In the genomic region with DNA sequence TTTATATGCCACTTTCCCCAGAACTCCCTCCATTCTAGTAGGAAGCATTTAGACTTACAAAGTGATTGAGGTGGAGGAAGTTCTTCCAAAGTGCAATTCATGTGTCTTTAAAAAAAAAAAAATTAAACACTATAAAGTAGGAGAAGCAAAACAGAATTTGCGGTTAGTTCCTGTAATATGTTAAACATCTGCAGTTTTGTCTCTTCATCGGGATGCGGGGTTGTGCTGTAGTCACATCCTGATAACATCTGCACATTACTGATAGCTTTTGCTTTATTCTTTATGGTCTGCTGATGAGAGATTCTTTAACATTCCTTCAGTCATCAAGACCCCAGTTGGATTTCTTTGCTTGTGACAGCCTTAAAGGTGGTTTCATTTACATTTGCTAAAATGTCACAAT, we compare ENCODE assay signal across 18 cellular contexts.
A peak's percentile ranks its signal among the peaks of the same experiment; 100 is the strongest.
DNase-seq lines count a peak whose midpoint lies in the region; ATAC-seq and TF ChIP-seq lines count a peak whose summit lies in the region.
"Had no signal": no experiment of that assay in that cellular context is flagged by ENCODE, and none has a peak within 500 bp of the region (broad histone marks: within the 10 kb centered on the region; RNA-seq: fewer than 3 reads in every experiment).

No MANE protein-coding gene starts in this region.

- TF ChIP-seq CTCF in IMR-90 (conservative IDR thresholded peaks at IDR 0.05; ENCODE audit: low read depth, low read length), result no peak
- no peak for TF ChIP-seq CTCF in neural progenitor cell (IDR thresholded peaks at IDR 0.05)
- no peak for TF ChIP-seq CTCF in testis (IDR thresholded peaks at IDR 0.05)

- H2BK5ac ChIP-seq in IMR-90 (ENCODE audit: low read depth, low read length, poor library complexity, severe bottlenecking), result no peak overlapping the region

- POLR2A ChIA-PET in IMR-90 (lab: Charles Lee; ENCODE audit: unreplicated experiment), result no interaction called here

- H3K4me3 ChIP-seq in IMR-90 (ENCODE audit: insufficient read depth, low read depth, low read length), result no peak overlapping the region
- no peak overlapping the region for H3K4me3 ChIP-seq in neural progenitor cell
- no peak overlapping the region for H3K4me3 ChIP-seq in testis
- H3K4me3 ChIP-seq: GM23338, Peyer's patch had no signal

- peak overlapping the region; percentile 64; the same call in 1 of the 2 replicates for H2BK20ac ChIP-seq in IMR-90 (ENCODE audit: low read depth, low read length)

- H3K9me3 Mint-ChIP-seq in neural progenitor cell, result peaks cover 16% of the 10 kb centered on the region
- H3K9me3 Mint-ChIP-seq in activated T-helper 17 cell treated with anti-CD3 and anti-CD28 coated beads, Interleukin-2, amount 50 U/mL, for 72 hours, result peaks cover 12% of the 10 kb centered on the region
- H3K9me3 Mint-ChIP-seq: GM23338, H9 had no signal

- no peak overlapping the region for H2AK5ac ChIP-seq in IMR-90 (ENCODE audit: low read depth, low read length)

- H3K27ac ChIP-seq in IMR-90 (ENCODE audit: insufficient read depth, low read length) (no peak overlapping the region), neural progenitor cell (no peak overlapping the region), testis (no peak overlapping the region)
- H3K27ac ChIP-seq: Peyer's patch had no signal

- H3K18ac ChIP-seq in IMR-90 (ENCODE audit: low read depth, low read length), result no peak overlapping the region

- TF ChIP-seq POLR2A in IMR-90 (IDR thresholded peaks at IDR 0.05; ENCODE audit: low read depth, low read length) (no peak), testis (IDR thresholded peaks at IDR 0.05) (no peak)

- no peak overlapping the region for H4K5ac ChIP-seq in IMR-90 (ENCODE audit: low read depth, low read length)

- intact Hi-C loops in IMR-90 (cut with micrococcal nuclease) (no loop called here), testis (cut with DNase I; ENCODE audit: low total_unique reads) (no loop called here)

- DNase-seq in EH (ENCODE audit: low read depth) (peak; percentile 52), IMR-90 (no peak), RPMI8226 (peak; percentile 48), neural progenitor cell (ENCODE audit: low spot score) (no peak), testis (no peak)
- DNase-seq in activated CD8-positive, alpha-beta memory T cell treated with anti-CD3 and anti-CD28 coated beads, Interleukin-2, amount 50 U/mL, for 4 hours, result no peak
- DNase-seq: Calu3, DMS79 treated with DMSO at 0.1 percent for 48 hours, H9, NCI-H1092, NCI-H1417 treated with DMSO at 0.1 percent for 48 hours, NCI-H1694 treated with DMSO at 0.1 percent for 48 hours, NCI-H2081, NCI-H2227 treated with DMSO at 0.1 percent for 48 hours, Peyer's patch had no signal

- H2AK9ac ChIP-seq in IMR-90 (replicated peaks; ENCODE audit: low read depth, low read length, poor library complexity), result no peak overlapping the region

- no peaks in the 10 kb centered on the region; the same call in 1 of the 2 replicates for H3K9me1 ChIP-seq in IMR-90 (ENCODE audit: insufficient read depth, low read length)

- H3K9ac ChIP-seq in IMR-90 (ENCODE audit: low read depth, low read length), result no peak overlapping the region
- H3K9ac ChIP-seq in neural progenitor cell, result no peak overlapping the region

- no peak overlapping the region for H2BK120ac ChIP-seq in IMR-90 (ENCODE audit: low read depth, low read length)

- BruUV-seq in IMR-90 (replicated peaks; lab: Mats Ljungman, UMichigan), result no TSS peak

- H3K9me3 ChIP-seq in IMR-90 (ENCODE audit: control insufficient read depth, insufficient read depth, low read length) (peaks cover 7% of the 10 kb centered on the region), neural progenitor cell (ENCODE audit: low read depth) (no peaks in the 10 kb centered on the region), testis (no peaks in the 10 kb centered on the region)
- H3K9me3 ChIP-seq: Peyer's patch had no signal

- H3K36me3 ChIP-seq in IMR-90 (ENCODE audit: control insufficient read depth, insufficient read depth, low read length) (no peaks in the 10 kb centered on the region), neural progenitor cell (no peaks in the 10 kb centered on the region), testis (ENCODE audit: low read depth, missing control alignments) (no peaks in the 10 kb centered on the region)
- H3K36me3 ChIP-seq: Peyer's patch had no signal

- no CpG with 5 or more reads among the region's 3 CpGs for WGBS in IMR-90 (ENCODE audit: extremely low coverage in 2 of 2, insufficient read length in 1 of 2), 2 experiments
- WGBS in testis, 2 donors, result 62 to 67% methylated on average over 3 of the region's 3 CpGs

- no peak overlapping the region for H3K4me3 Mint-ChIP-seq in neural progenitor cell
- H3K4me3 Mint-ChIP-seq in activated T-helper 17 cell treated with anti-CD3 and anti-CD28 coated beads, Interleukin-2, amount 50 U/mL, for 72 hours, result no peak overlapping the region
- H3K4me3 Mint-ChIP-seq: GM23338, H9, IgD-negative memory B cell had no signal

- H2AFZ ChIP-seq in IMR-90 (replicated peaks; ENCODE audit: low read length, poor library complexity) (peak overlapping the region; percentile 62), neural progenitor cell (replicated peaks) (no peak overlapping the region)
- H2AFZ ChIP-seq: GM23338 had no signal

- dilution Hi-C loops in IMR-90 (cut with HindIII; ENCODE audit: low sequenced_read_pairs, unreplicated experiment), result no loop called here

- CTCF ChIA-PET in IMR-90 (lab: Yijun Ruan, JAX), result interaction anchor here (0.5 to 0.6 kb wide), 2 partner anchors 39 to 748 kb away, joined by 5 to 6 read pairs; no protein-coding TSS in a partner anchor

- ATAC-seq in IMR-90 (ENCODE audit: low read depth), result no peak
- no peak for ATAC-seq in activated T-helper 17 cell treated with anti-CD3 and anti-CD28 coated beads, Interleukin-2, amount 50 U/mL, for 72 hours (replicated peaks)

- in situ Hi-C loops in IMR-90 (cut with MboI; ENCODE audit: low sequenced_read_pairs), result no loop called here

- H3K79me2 ChIP-seq in neural progenitor cell (ENCODE audit: low read depth), result no peaks in the 10 kb centered on the region

- H2BK15ac ChIP-seq in IMR-90 (ENCODE audit: low read depth, low read length), result no peak overlapping the region

- H4K91ac ChIP-seq in IMR-90 (ENCODE audit: insufficient read depth, low read depth, low read length), result no peak overlapping the region; the same call in 1 of the 2 replicates

- H3K56ac ChIP-seq in IMR-90 (ENCODE audit: extremely low read depth, insufficient read depth, low read length), result no peak overlapping the region

- peak overlapping the region; percentile 47 for H3K27ac Mint-ChIP-seq in neural progenitor cell
- H3K27ac Mint-ChIP-seq in activated T-helper 17 cell treated with anti-CD3 and anti-CD28 coated beads, Interleukin-2, amount 50 U/mL, for 72 hours, result no peak overlapping the region
- H3K27ac Mint-ChIP-seq: GM23338, H9, IgD-negative memory B cell had no signal

- no peaks in the 10 kb centered on the region for H3F3A ChIP-seq in neural progenitor cell (ENCODE audit: low read depth)

- no peak overlapping the region for H4K8ac ChIP-seq in IMR-90 (ENCODE audit: low read depth in 2 of 2, low read length in 2 of 2)

- no peak for TF ChIP-seq RAD21 in IMR-90 (IDR thresholded peaks at IDR 0.05; ENCODE audit: low read length)

- H3K79me1 ChIP-seq in IMR-90 (ENCODE audit: low read depth in 1 of 2, low read length in 2 of 2), result no peaks in the 10 kb centered on the region

- no peak overlapping the region; the same call in 1 of the 2 replicates for H3K14ac ChIP-seq in IMR-90 (replicated peaks; ENCODE audit: low read depth, low read length)

- H3K4me2 ChIP-seq in IMR-90 (ENCODE audit: low read depth, low read length) (no peak overlapping the region), neural progenitor cell (no peak overlapping the region)
- H3K4me2 ChIP-seq: GM23338 had no signal

- H3K4ac ChIP-seq in IMR-90 (ENCODE audit: low read depth, low read length), result no peak overlapping the region

- no peaks in the 10 kb centered on the region for H4K20me1 ChIP-seq in IMR-90 (ENCODE audit: insufficient read depth, low read length)
- H4K20me1 ChIP-seq in neural progenitor cell (ENCODE audit: low read depth), result no peaks in the 10 kb centered on the region

- H3K4me1 ChIP-seq in IMR-90 (ENCODE audit: control insufficient read depth, insufficient read depth, low read length), result 0 out of 2 replicates have a peak, but pooled peaks cover 2% of the 10 kb centered on the region
- H3K4me1 ChIP-seq in neural progenitor cell, result peaks cover 46% of the 10 kb centered on the region
- H3K4me1 ChIP-seq in testis, result no peaks in the 10 kb centered on the region
- H3K4me1 ChIP-seq: Peyer's patch had no signal

- H3K27me3 ChIP-seq in IMR-90 (ENCODE audit: control insufficient read depth, insufficient read depth, low read length), result no peaks in the 10 kb centered on the region
- no peaks in the 10 kb centered on the region for H3K27me3 ChIP-seq in neural progenitor cell
- no peaks in the 10 kb centered on the region for H3K27me3 ChIP-seq in testis
- H3K27me3 ChIP-seq: Peyer's patch had no signal

- H3K27me3 Mint-ChIP-seq in neural progenitor cell (ENCODE audit: insufficient read depth, low read depth), result peaks cover 2% of the 10 kb centered on the region
- H3K27me3 Mint-ChIP-seq in activated T-helper 17 cell treated with anti-CD3 and anti-CD28 coated beads, Interleukin-2, amount 50 U/mL, for 72 hours, result no peaks in the 10 kb centered on the region
- H3K27me3 Mint-ChIP-seq: IgD-negative memory B cell had no signal

- peaks cover 40% of the 10 kb centered on the region for H3K4me1 Mint-ChIP-seq in neural progenitor cell
- no peaks in the 10 kb centered on the region for H3K4me1 Mint-ChIP-seq in activated T-helper 17 cell treated with anti-CD3 and anti-CD28 coated beads, Interleukin-2, amount 50 U/mL, for 72 hours
- H3K4me1 Mint-ChIP-seq: IgD-negative memory B cell had no signal

- H3K36me3 Mint-ChIP-seq in neural progenitor cell, result no peaks in the 10 kb centered on the region
- H3K36me3 Mint-ChIP-seq in activated T-helper 17 cell treated with anti-CD3 and anti-CD28 coated beads, Interleukin-2, amount 50 U/mL, for 72 hours (ENCODE audit: low read depth), result no peaks in the 10 kb centered on the region
- H3K36me3 Mint-ChIP-seq: IgD-negative memory B cell had no signal

- H3K23ac ChIP-seq in IMR-90 (ENCODE audit: low read depth, low read length), result peak overlapping the region; percentile 10; the same call in 1 of the 2 replicates

TF ChIP-seq in IMR-90, 13 proteins besides CTCF, POLR2A, EP300 and RAD21 (continues in another document):
- TF ChIP-seq, protein P1, sequence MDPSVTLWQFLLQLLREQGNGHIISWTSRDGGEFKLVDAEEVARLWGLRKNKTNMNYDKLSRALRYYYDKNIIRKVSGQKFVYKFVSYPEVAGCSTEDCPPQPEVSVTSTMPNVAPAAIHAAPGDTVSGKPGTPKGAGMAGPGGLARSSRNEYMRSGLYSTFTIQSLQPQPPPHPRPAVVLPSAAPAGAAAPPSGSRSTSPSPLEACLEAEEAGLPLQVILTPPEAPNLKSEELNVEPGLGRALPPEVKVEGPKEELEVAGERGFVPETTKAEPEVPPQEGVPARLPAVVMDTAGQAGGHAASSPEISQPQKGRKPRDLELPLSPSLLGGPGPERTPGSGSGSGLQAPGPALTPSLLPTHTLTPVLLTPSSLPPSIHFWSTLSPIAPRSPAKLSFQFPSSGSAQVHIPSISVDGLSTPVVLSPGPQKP (IDR thresholded peaks at IDR 0.05; ENCODE audit: borderline replicate concordance, low read depth, low read length), result no peak
- TF ChIP-seq CEBPB (IDR thresholded peaks at IDR 0.05; ENCODE audit: low read depth, low read length) (no peak), RFX5 (IDR thresholded peaks at IDR 0.05; ENCODE audit: low read depth, low read length) (no peak), MAZ (IDR thresholded peaks at IDR 0.05; ENCODE audit: borderline replicate concordance, low read depth, low read length) (no peak)

Comparison
In these comparisons a context has a peak if more than half of its experiments do, and no peak if none do; other contexts are left out.
1. DNase-seq: peak in EH (single experiment) and RPMI8226 (single experiment); none in IMR-90 (single experiment), neural progenitor cell (single experiment), testis (single experiment) and activated CD8-positive, alpha-beta memory T cell treated with anti-CD3 and anti-CD28 coated beads, Interleukin-2, amount 50 U/mL, for 4 hours (single experiment).